ENCODE assay signal across 8 cellular contexts in the genomic region with DNA sequence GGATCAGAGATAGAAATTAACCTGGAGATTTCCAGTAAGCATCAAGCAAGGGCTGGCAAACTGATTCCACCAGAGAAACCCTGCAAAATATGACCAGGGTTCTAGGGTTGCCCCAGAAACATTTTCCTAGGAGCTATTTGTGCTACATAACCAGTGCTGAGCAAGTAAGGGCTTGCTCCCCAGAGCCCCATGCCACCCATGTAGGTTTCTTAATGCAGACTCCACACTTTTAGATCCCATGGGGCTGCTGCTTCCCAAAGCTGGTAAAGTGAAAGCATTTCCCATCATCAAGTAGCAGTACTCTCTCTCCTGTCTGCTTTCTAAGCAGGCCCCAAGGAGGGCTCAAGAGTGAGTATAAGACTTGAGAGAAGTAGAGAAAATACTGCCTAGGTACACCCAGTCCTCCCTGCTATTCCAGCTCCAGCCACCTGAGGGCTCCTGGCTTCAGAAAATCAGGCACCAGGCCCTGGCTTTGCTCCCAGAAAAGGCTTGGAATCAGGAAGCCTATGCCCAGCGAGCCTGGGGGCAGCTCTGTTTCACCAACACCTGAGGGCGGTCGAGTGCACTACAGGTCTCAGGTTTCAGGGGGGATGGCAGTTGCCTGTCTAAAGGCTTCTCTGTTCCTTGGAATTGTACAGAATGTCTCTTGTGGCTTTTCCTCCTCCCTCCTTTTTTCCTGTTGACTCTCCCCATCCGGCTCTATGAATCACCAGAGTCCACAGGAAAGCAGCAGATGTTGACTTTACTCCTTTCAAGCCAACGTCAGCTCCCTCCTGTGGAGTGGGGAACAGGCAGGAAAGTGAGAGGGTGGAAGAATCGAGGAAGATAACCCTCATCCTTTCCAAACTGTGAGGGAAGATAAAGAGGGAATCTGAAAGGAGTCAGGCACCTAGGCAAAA. TPM values are rescaled to one million over a fixed set of nuclear protein-coding genes. Genes with fewer than 3 reads are reported as not detected.
DNase-seq lines count a peak whose midpoint lies in the region; ATAC-seq, FAIRE-seq and TF ChIP-seq lines count a peak whose summit lies in the region.

No MANE protein-coding gene starts in this region.

- no peak for FAIRE-seq in urothelium cell line (lab: Jason Lieb, UNC)

- no peak overlapping the region for H2BK12ac ChIP-seq in trophoblast cell (ENCODE audit: low read length)

- H3K14ac ChIP-seq in trophoblast cell (ENCODE audit: low read length): peak overlapping the region; percentile 47

- WGBS in trophoblast cell (ENCODE audit: extremely low coverage, insufficient coverage, insufficient read length): no CpG with 5 or more reads among the region's 6 CpGs

- peak overlapping the region; percentile 19 for H3K27ac ChIP-seq in trophoblast cell (ENCODE audit: low read depth, low read length)

- TF ChIP-seq CTCF in GM12872 (IDR thresholded peaks at IDR 0.05; ENCODE audit: insufficient read depth, low read depth, low read length): peak; percentile 92

- peak overlapping the region; percentile 28 for H2BK5ac ChIP-seq in trophoblast cell (ENCODE audit: low read depth, low read length, poor library complexity)

- H3K27me3 ChIP-seq in trophoblast cell (ENCODE audit: insufficient read depth, low read length): no peaks in the 10 kb centered on the region

- no peak overlapping the region for H3K4me3 ChIP-seq in trophoblast cell (ENCODE audit: low read depth, low read length)

- intact Hi-C loops in left cardiac atrium (cut with DNase I): loop anchor here (5.0 kb wide), 2 partner anchors 65 to 120 kb away; a partner anchor contains a TSS

- H3K23ac ChIP-seq in trophoblast cell (ENCODE audit: low read length): no peak overlapping the region

- peak overlapping the region; percentile 56 for H2AFZ ChIP-seq in trophoblast cell (ENCODE audit: insufficient read depth, low read length, poor library complexity)

- H3K4me1 ChIP-seq in trophoblast cell (ENCODE audit: control insufficient read depth in 1 of 2, insufficient read depth in 2 of 2, low read length in 2 of 2): peaks cover 0 to 8% of the 10 kb centered on the region in 2 experiments

- peak overlapping the region; percentile 78 for H4K91ac ChIP-seq in trophoblast cell (ENCODE audit: low read depth, low read length)

- no peak overlapping the region for H2BK120ac ChIP-seq in trophoblast cell (ENCODE audit: insufficient read depth, low read length, poor library complexity)

- H3K4me2 ChIP-seq in trophoblast cell (ENCODE audit: low read length): peak overlapping the region; percentile 37

- H3K9ac ChIP-seq in trophoblast cell (ENCODE audit: low read length): no peak overlapping the region

- ATAC-seq in left cardiac atrium (peak; percentile 93), HG03159 (IDR thresholded peaks at IDR 0.05; ENCODE audit: unreplicated experiment) (no peak)

- no peak overlapping the region for H3K4ac ChIP-seq in trophoblast cell (ENCODE audit: low read depth, low read length)

- H3K18ac ChIP-seq in trophoblast cell (ENCODE audit: low read length): no peak overlapping the region

- peak overlapping the region; percentile 69 for H4K8ac ChIP-seq in trophoblast cell (ENCODE audit: low read depth, low read length)

- no peak overlapping the region for H2AK5ac ChIP-seq in trophoblast cell (ENCODE audit: low read length)

- no peaks in the 10 kb centered on the region for H3K79me2 ChIP-seq in trophoblast cell (ENCODE audit: control insufficient read depth, insufficient read depth, low read length, poor library complexity)

- DNase-seq in NCI-H1417 (lab: John Stamatoyannopoulos, UW): peak; percentile 94 to 99 (median 98)
- peak; percentile 97 for DNase-seq in SW480 (ENCODE audit: low spot score)
- peak; percentile 17 to 92 (median 83) for DNase-seq in anterior cingulate cortex (lab: John Stamatoyannopoulos, UW)
- DNase-seq in left cardiac atrium: peak; percentile 93
- DNase-seq in trophoblast cell: peak; percentile 86 to 91
- DNase-seq in urothelium cell line (ENCODE audit: low spot score): peak; percentile 97

- no peaks in the 10 kb centered on the region for H3K9me3 ChIP-seq in trophoblast cell (ENCODE audit: insufficient read depth, low read depth, low read length)

- H4K12ac ChIP-seq in trophoblast cell (ENCODE audit: low read depth, low read length): no peak overlapping the region

- H3K79me1 ChIP-seq in trophoblast cell (ENCODE audit: low read length): peaks cover 5% of the 10 kb centered on the region

- H3K36me3 ChIP-seq in trophoblast cell (ENCODE audit: control insufficient read depth in 1 of 2, insufficient read depth in 2 of 2, low read length in 2 of 2): no peaks in the 10 kb centered on the region

RNA-seq across cellular contexts. Expression of a gene that starts 6.2 kb away (rescaled TPM):
- total RNA-seq in left cardiac atrium: 1 to 10 TPM; 1.5 to 2.0 TPM
- 0.03 and 0.04 TPM in 2 replicates for polyA plus RNA-seq in trophoblast cell (2013)

RNA-seq across cellular contexts. Expression of a gene that starts 18.0 kb away (rescaled TPM):
- total RNA-seq in left cardiac atrium: 10 to 100 TPM in 1 of 2 donors, 1 to 10 TPM in 1; 2.2 to 13.4 TPM
- 0.06 and 0.07 TPM in 2 replicates for polyA plus RNA-seq in trophoblast cell (2013)

RNA-seq across cellular contexts. Expression of a gene that starts 26.7 kb away (rescaled TPM):
- 10 to 100 TPM; 19.0 to 20.3 TPM for total RNA-seq in left cardiac atrium
- polyA plus RNA-seq in trophoblast cell (2013): 10.6 and 12.2 TPM in 2 replicates

RNA-seq across cellular contexts. Expression of a gene that starts 33.0 kb away (rescaled TPM):
- 10 to 100 TPM; 15.0 to 17.1 TPM for total RNA-seq in left cardiac atrium
- polyA plus RNA-seq in trophoblast cell (2013): 40.7 and 42.0 TPM in 2 replicates

RNA-seq across cellular contexts. Expression of a gene that starts 35.4 kb away (rescaled TPM):
- total RNA-seq in left cardiac atrium: 10 to 100 TPM; 67.0 to 99.2 TPM
- 173 and 182 TPM in 2 replicates for polyA plus RNA-seq in trophoblast cell (2013)
